ENCODE assay signal across 1 cellular context in the genomic region with DNA sequence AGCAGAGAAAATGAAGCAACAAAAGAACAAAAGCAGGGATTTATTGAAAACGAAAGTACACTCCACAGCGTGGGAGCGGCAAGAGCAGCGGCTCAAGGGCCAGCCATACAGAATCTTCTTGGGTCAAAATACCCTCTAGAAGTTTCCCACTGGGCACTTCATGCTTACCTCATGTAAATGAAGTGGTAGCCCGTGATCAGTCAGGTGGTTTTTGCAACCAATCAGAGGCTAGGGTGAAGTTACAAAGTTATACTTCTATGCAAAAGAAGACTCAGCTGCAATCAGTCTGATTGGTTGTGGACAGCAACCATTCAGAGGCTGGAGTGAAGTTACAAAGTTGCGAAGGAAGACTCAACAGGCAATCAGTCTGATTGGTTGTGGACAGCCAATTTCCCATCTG.
A peak's percentile ranks its signal among the peaks of the same experiment; 100 is the strongest.
TF ChIP-seq lines count a peak whose summit lies in the region.

No MANE protein-coding gene starts in this region.

TF ChIP-seq in K562, 482 proteins besides CTCF, POLR2A, EP300 and RAD21 (continued from another document):
- peak; percentile 92 for TF ChIP-seq MGA (IDR thresholded peaks at IDR 0.05)
- no peak for TF ChIP-seq SIN3A (IDR thresholded peaks at IDR 0.05; ENCODE audit: borderline replicate concordance in 2 of 2, control insufficient read depth in 1 of 2, low read depth in 2 of 2, low read length in 2 of 2)
- no peak for TF ChIP-seq ZNF79 (CRISPR knock-in tag; IDR thresholded peaks at IDR 0.05; ENCODE audit: low read depth)
- peak; percentile 76 for TF ChIP-seq RAD51 (IDR thresholded peaks at IDR 0.05; ENCODE audit: borderline replicate concordance, low read depth)
- TF ChIP-seq MAX (CRISPR knock-in tag; IDR thresholded peaks at IDR 0.05): peak; percentile 32; the same call in 1 of the 2 replicates
- TF ChIP-seq NRF1 (conservative IDR thresholded peaks at IDR 0.05 in 1 of 2, IDR thresholded peaks at IDR 0.05 in 1 of 2): 0 out of 4 replicates have a peak, but pooled peaks have one; percentile 10 to 11
- peak; percentile 89 for TF ChIP-seq L3MBTL2 (IDR thresholded peaks at IDR 0.05)
- TF ChIP-seq ARID3A (IDR thresholded peaks at IDR 0.05; ENCODE audit: borderline replicate concordance, low read depth, low read length): no peak
- TF ChIP-seq, protein P1, sequence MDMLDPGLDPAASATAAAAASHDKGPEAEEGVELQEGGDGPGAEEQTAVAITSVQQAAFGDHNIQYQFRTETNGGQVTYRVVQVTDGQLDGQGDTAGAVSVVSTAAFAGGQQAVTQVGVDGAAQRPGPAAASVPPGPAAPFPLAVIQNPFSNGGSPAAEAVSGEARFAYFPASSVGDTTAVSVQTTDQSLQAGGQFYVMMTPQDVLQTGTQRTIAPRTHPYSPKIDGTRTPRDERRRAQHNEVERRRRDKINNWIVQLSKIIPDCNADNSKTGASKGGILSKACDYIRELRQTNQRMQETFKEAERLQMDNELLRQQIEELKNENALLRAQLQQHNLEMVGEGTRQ (CRISPR knock-in tag; IDR thresholded peaks at IDR 0.05): peak; percentile 62
- TF ChIP-seq, protein P2, sequence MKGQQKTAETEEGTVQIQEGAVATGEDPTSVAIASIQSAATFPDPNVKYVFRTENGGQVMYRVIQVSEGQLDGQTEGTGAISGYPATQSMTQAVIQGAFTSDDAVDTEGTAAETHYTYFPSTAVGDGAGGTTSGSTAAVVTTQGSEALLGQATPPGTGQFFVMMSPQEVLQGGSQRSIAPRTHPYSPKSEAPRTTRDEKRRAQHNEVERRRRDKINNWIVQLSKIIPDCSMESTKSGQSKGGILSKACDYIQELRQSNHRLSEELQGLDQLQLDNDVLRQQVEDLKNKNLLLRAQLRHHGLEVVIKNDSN (CRISPR knock-in tag; IDR thresholded peaks at IDR 0.05): peak; percentile 63
- TF ChIP-seq FOXA1 (IDR thresholded peaks at IDR 0.05; ENCODE audit: borderline replicate concordance): no peak
- TF ChIP-seq, protein P3, sequence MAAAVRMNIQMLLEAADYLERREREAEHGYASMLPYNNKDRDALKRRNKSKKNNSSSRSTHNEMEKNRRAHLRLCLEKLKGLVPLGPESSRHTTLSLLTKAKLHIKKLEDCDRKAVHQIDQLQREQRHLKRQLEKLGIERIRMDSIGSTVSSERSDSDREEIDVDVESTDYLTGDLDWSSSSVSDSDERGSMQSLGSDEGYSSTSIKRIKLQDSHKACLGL (CRISPR knock-in tag; IDR thresholded peaks at IDR 0.05; ENCODE audit: borderline replicate concordance, poor library complexity, severe bottlenecking): no peak
- TF ChIP-seq E2F6 (IDR thresholded peaks at IDR 0.05; ENCODE audit: borderline replicate concordance in 1 of 2, extremely low read depth in 1 of 2, insufficient read depth in 1 of 2, insufficient read length in 1 of 2, low read depth in 1 of 2, low read length in 1 of 2, poor library complexity in 1 of 2, severe bottlenecking in 1 of 2): peak in 1 of 2 experiments; percentile 23
